ENCODE assay signal across 27 cellular contexts in the genomic region with DNA sequence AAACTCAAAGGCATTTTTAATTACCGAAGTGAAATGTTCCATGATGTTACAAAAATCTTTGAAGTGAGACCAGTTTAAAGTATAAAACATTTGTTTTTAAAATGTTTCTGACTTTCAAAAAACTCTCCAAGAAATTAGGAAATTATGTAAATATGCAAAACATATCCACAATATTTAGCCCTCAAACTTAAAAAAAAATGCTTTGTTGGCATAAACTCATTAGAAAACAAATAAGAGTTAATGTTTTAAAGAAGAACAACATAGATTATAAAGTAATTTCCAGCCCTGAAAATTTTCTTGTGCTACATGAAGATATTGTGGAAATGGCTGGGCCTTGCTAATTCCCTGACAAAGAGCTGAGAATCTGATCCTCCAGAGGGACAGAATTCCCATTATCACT.
"Had no signal": no experiment of that assay in that cellular context is flagged by ENCODE, and none has a peak within 500 bp of the region (broad histone marks: within the 10 kb centered on the region; RNA-seq: fewer than 3 reads in every experiment).

No MANE protein-coding gene starts in this region.

- H3K9ac ChIP-seq: parathyroid adenoma had no signal

- H3K36me3 ChIP-seq: left lung, lower lobe of right lung, spleen, suprapubic skin, thoracic aorta, tibial artery, upper lobe of right lung had no signal

- H3K4me3 Mint-ChIP-seq: immature natural killer cell; naive thymus-derived CD8-positive, alpha-beta T cell; nephron; neural crest cell; stimulated activated effector memory CD8-positive, alpha-beta T cell treated with anti-CD3 and anti-CD28 coated beads, Interleukin-12 subunit alpha, Interleukin-12 subunit beta, amount 100 ng/mL, for 72 hours; stimulated activated naive CD8-positive, alpha-beta T cell treated with anti-CD3 and anti-CD28 coated beads, Interleukin-15, Interleukin-2, amounts not matched to agents 100 ng/mL and 50 ng/mL, for 24 hours had no signal

- H3K4me3 ChIP-seq: left lung, lower lobe of right lung, psoas muscle, skin epidermis, spleen, suprapubic skin, thoracic aorta, tibial artery, upper lobe of right lung had no signal

- FAIRE-seq: kidney, urothelium cell line had no signal

- H3K27ac ChIP-seq: left lung, lower lobe of right lung, parathyroid adenoma, psoas muscle, skin epidermis, spleen, suprapubic skin, thoracic aorta, tibial artery, upper lobe of right lung had no signal

- H3K27ac Mint-ChIP-seq: immature natural killer cell; naive thymus-derived CD8-positive, alpha-beta T cell; nephron; stimulated activated effector memory CD8-positive, alpha-beta T cell treated with anti-CD3 and anti-CD28 coated beads, Interleukin-12 subunit alpha, Interleukin-12 subunit beta, amount 100 ng/mL, for 72 hours; stimulated activated naive CD8-positive, alpha-beta T cell treated with anti-CD3 and anti-CD28 coated beads, Interleukin-15, Interleukin-2, amounts not matched to agents 100 ng/mL and 50 ng/mL, for 24 hours had no signal

- H3K9me3 Mint-ChIP-seq: stimulated activated effector memory CD8-positive, alpha-beta T cell treated with anti-CD3 and anti-CD28 coated beads, Interleukin-12 subunit alpha, Interleukin-12 subunit beta, amount 100 ng/mL, for 72 hours had no signal

- H3K36me3 Mint-ChIP-seq: immature natural killer cell; stimulated activated effector memory CD8-positive, alpha-beta T cell treated with anti-CD3 and anti-CD28 coated beads, Interleukin-12 subunit alpha, Interleukin-12 subunit beta, amount 100 ng/mL, for 72 hours had no signal

- DNase-seq: hypothalamus; immature natural killer cell; kidney; left colon; left lung; lower lobe of right lung; mammary epithelial cell; mesenchymal stem cell; naive thymus-derived CD8-positive, alpha-beta T cell; nucleus accumbens; psoas muscle; spleen; stimulated activated CD4-positive, alpha-beta T cell treated with anti-CD3 and anti-CD28 coated beads, Interleukin-4, amount 100 ng/mL, for 24 hours; stimulated activated naive CD4-positive, alpha-beta T cell; tibial artery; trophoblast cell; upper lobe of right lung had no signal

- H3K9me3 ChIP-seq: lower lobe of right lung, psoas muscle, suprapubic skin, thoracic aorta, tibial artery, upper lobe of right lung had no signal

- H2AFZ ChIP-seq: parathyroid adenoma had no signal

- H3K27me3 ChIP-seq: left lung, spleen, suprapubic skin, tibial artery, upper lobe of right lung had no signal

- H3K4me1 Mint-ChIP-seq: immature natural killer cell, nephron, neural crest cell had no signal

- H3K4me1 ChIP-seq: left lung, parathyroid adenoma, psoas muscle, suprapubic skin, upper lobe of right lung had no signal

- ATAC-seq: left colon; lower lobe of right lung; naive thymus-derived CD8-positive, alpha-beta T cell; psoas muscle; sciatic nerve; stimulated activated effector memory CD8-positive, alpha-beta T cell treated with anti-CD3 and anti-CD28 coated beads, Interleukin-12 subunit alpha, Interleukin-12 subunit beta, amount 100 ng/mL, for 72 hours; upper lobe of right lung had no signal
